8 cellular contexts compared by ENCODE assay signal in genomic region chr2:108650465-108650864, GRCh38.
A peak's percentile ranks its signal among the peaks of the same experiment; 100 is the strongest.
DNase-seq lines count a peak whose midpoint lies in the region; ATAC-seq and TF ChIP-seq lines count a peak whose summit lies in the region.
"Not testable (repeated sequence)": the region's sequence is repeated elsewhere in the genome, so short reads cannot be mapped to it uniquely, and the experiment has no call there.

No MANE protein-coding gene starts in this region.

- ATAC-seq in IMR-90 (ENCODE audit: low read depth); activated T-helper 17 cell treated with anti-CD3 and anti-CD28 coated beads, Interleukin-2, amount 50 U/mL, for 72 hours (replicated peaks); stimulated activated naive B cell treated with anti-CD40 and anti-IgM and Interleukin-4, amounts not matched to agents 10 μg/mL and 1 μg/mL and 100 μg/mL, for 72 hours (replicated peaks): not testable (repeated sequence)

- peaks cover 63% of the 10 kb centered on the region for H3K4me1 Mint-ChIP-seq in activated CD4-positive, alpha-beta memory T cell treated with anti-CD3 and anti-CD28 coated beads, Interleukin-2, amount 10 ng/mL, durations not matched to agents 7 days and 5 days
- peaks cover 55% of the 10 kb centered on the region for H3K4me1 Mint-ChIP-seq in activated T-helper 17 cell treated with anti-CD3 and anti-CD28 coated beads, Interleukin-2, amount 50 U/mL, for 72 hours
- H3K4me1 Mint-ChIP-seq in dendritic cell treated with granulocyte-macrophage colony-stimulating factor and Interleukin-4, amounts not matched to agents 40 ng/mL and 50 ng/mL, for 4 days (ENCODE audit: low read depth) = peaks cover 41% of the 10 kb centered on the region
- H3K4me1 Mint-ChIP-seq in neural crest cell = peaks cover 14% of the 10 kb centered on the region
- H3K4me1 Mint-ChIP-seq in stimulated activated naive B cell treated with anti-CD40 and anti-IgM and Interleukin-4, amounts not matched to agents 10 μg/mL and 1 μg/mL and 100 μg/mL, for 72 hours = peaks cover 18 to 30% of the 10 kb centered on the region in 2 donors

- not testable (repeated sequence) for H3K9ac ChIP-seq in IMR-90 (ENCODE audit: low read depth, low read length)

- H3K4ac ChIP-seq in IMR-90 (ENCODE audit: low read depth, low read length) = not testable (repeated sequence)

- not testable (repeated sequence) for H4K5ac ChIP-seq in IMR-90 (ENCODE audit: low read depth, low read length)

- H3K23ac ChIP-seq in IMR-90 (ENCODE audit: low read depth, low read length) = not testable (repeated sequence)

- H3K14ac ChIP-seq in IMR-90 (replicated peaks; ENCODE audit: low read depth, low read length) = not testable (repeated sequence)

- peak overlapping the region; percentile 39; the same call in 1 of the 2 replicates for H2AK5ac ChIP-seq in IMR-90 (ENCODE audit: low read depth, low read length)

- H3K4me2 ChIP-seq in IMR-90 (ENCODE audit: low read depth, low read length) = not testable (repeated sequence)

- H3K27ac Mint-ChIP-seq in activated CD4-positive, alpha-beta memory T cell treated with anti-CD3 and anti-CD28 coated beads, Interleukin-2, amount 10 ng/mL, durations not matched to agents 7 days and 5 days = peak overlapping the region; percentile 52
- peak overlapping the region; percentile 62 for H3K27ac Mint-ChIP-seq in activated T-helper 17 cell treated with anti-CD3 and anti-CD28 coated beads, Interleukin-2, amount 50 U/mL, for 72 hours
- H3K27ac Mint-ChIP-seq in dendritic cell treated with granulocyte-macrophage colony-stimulating factor and Interleukin-4, amounts not matched to agents 40 ng/mL and 50 ng/mL, for 4 days = peak overlapping the region; percentile 32
- peak overlapping the region; percentile 35 for H3K27ac Mint-ChIP-seq in neural crest cell (ENCODE audit: unreplicated experiment)
- peak overlapping the region; percentile 56 for H3K27ac Mint-ChIP-seq in stimulated activated naive B cell treated with anti-CD40 and anti-IgM and Interleukin-4, amounts not matched to agents 10 μg/mL and 1 μg/mL and 100 μg/mL, for 72 hours

- TF ChIP-seq POLR2A in IMR-90 (IDR thresholded peaks at IDR 0.05; ENCODE audit: low read depth, low read length) = not testable (repeated sequence)

- not testable (repeated sequence) for H3K18ac ChIP-seq in IMR-90 (ENCODE audit: low read depth, low read length)

- not testable (repeated sequence) for DNase-seq in IMR-90; activated CD4-positive, alpha-beta memory T cell treated with anti-CD3 and anti-CD28 coated beads, Interleukin-2, amount 10 ng/mL, durations not matched to agents 7 days and 5 days; neural crest cell (ENCODE audit: low read depth, low spot score); stimulated activated naive B cell treated with anti-CD40 and anti-IgM and Interleukin-4, amounts not matched to agents 10 μg/mL and 1 μg/mL and 100 μg/mL, for 72 hours

- H2BK20ac ChIP-seq in IMR-90 (ENCODE audit: low read depth, low read length) = not testable (repeated sequence)

- not testable (repeated sequence) for H2BK15ac ChIP-seq in IMR-90 (ENCODE audit: low read depth, low read length)

- H3K79me1 ChIP-seq in IMR-90 (ENCODE audit: low read depth in 1 of 2, low read length in 2 of 2) = peaks cover 6 to 12% of the 10 kb centered on the region in 2 experiments; a peak in 2 of 4 replicates

- H3K9me3 Mint-ChIP-seq in activated CD4-positive, alpha-beta memory T cell treated with anti-CD3 and anti-CD28 coated beads, Interleukin-2, amount 10 ng/mL, durations not matched to agents 7 days and 5 days = peaks cover 14% of the 10 kb centered on the region
- not testable (repeated sequence) for H3K9me3 Mint-ChIP-seq in activated T-helper 17 cell treated with anti-CD3 and anti-CD28 coated beads, Interleukin-2, amount 50 U/mL, for 72 hours; stimulated activated naive B cell treated with anti-CD40 and anti-IgM and Interleukin-4, amounts not matched to agents 10 μg/mL and 1 μg/mL and 100 μg/mL, for 72 hours
- H3K9me3 Mint-ChIP-seq in dendritic cell treated with granulocyte-macrophage colony-stimulating factor and Interleukin-4, amounts not matched to agents 40 ng/mL and 50 ng/mL, for 4 days = peaks cover 13% of the 10 kb centered on the region
- H3K9me3 Mint-ChIP-seq in neural crest cell = peaks cover 19% of the 10 kb centered on the region

- not testable (repeated sequence) for H3K27me3 Mint-ChIP-seq in activated CD4-positive, alpha-beta memory T cell treated with anti-CD3 and anti-CD28 coated beads, Interleukin-2, amount 10 ng/mL, durations not matched to agents 7 days and 5 days; activated T-helper 17 cell treated with anti-CD3 and anti-CD28 coated beads, Interleukin-2, amount 50 U/mL, for 72 hours; dendritic cell treated with granulocyte-macrophage colony-stimulating factor and Interleukin-4, amounts not matched to agents 40 ng/mL and 50 ng/mL, for 4 days; neural crest cell (ENCODE audit: low read depth); stimulated activated naive B cell treated with anti-CD40 and anti-IgM and Interleukin-4, amounts not matched to agents 10 μg/mL and 1 μg/mL and 100 μg/mL, for 72 hours

- POLR2A ChIA-PET in IMR-90 (lab: Charles Lee; ENCODE audit: unreplicated experiment); activated CD4-positive, alpha-beta memory T cell treated with anti-CD3 and anti-CD28 coated beads, Interleukin-2, amount 10 ng/mL, durations not matched to agents 7 days and 5 days (lab: Charles Lee): not testable (repeated sequence)

- intact Hi-C loops in IMR-90 (cut with micrococcal nuclease); dendritic cell treated with granulocyte-macrophage colony-stimulating factor and Interleukin-4, amounts not matched to agents 40 ng/mL and 50 ng/mL, for 4 days (cut with micrococcal nuclease): not testable (repeated sequence)

- not testable (repeated sequence) for H4K20me1 ChIP-seq in IMR-90 (ENCODE audit: insufficient read depth, low read length)

- H3K9me1 ChIP-seq in IMR-90 (ENCODE audit: insufficient read depth, low read length) = not testable (repeated sequence)

- not testable (repeated sequence) for H2BK5ac ChIP-seq in IMR-90 (ENCODE audit: low read depth, low read length, poor library complexity, severe bottlenecking)

- peak overlapping the region; percentile 8; the same call in 1 of the 2 replicates for H2BK120ac ChIP-seq in IMR-90 (ENCODE audit: low read depth, low read length)

- H3K4me1 ChIP-seq in IMR-90 (ENCODE audit: control insufficient read depth, insufficient read depth, low read length) = not testable (repeated sequence)

- CTCF ChIA-PET in IMR-90 (lab: Yijun Ruan, JAX) = not testable (repeated sequence)
- CTCF ChIA-PET in activated CD4-positive, alpha-beta memory T cell treated with anti-CD3 and anti-CD28 coated beads, Interleukin-2, amount 10 ng/mL, durations not matched to agents 7 days and 5 days (lab: Charles Lee) = interaction anchor here (0.7 to 1.1 kb wide), 3 partner anchors 9 to 15 kb away, joined by 3 to 5 read pairs (median 4); no protein-coding TSS in a partner anchor

- not testable (repeated sequence) for H3K56ac ChIP-seq in IMR-90 (ENCODE audit: extremely low read depth, insufficient read depth, low read length)

- TF ChIP-seq RAD21 in IMR-90 (IDR thresholded peaks at IDR 0.05; ENCODE audit: low read length) = not testable (repeated sequence)

- not testable (repeated sequence) for H3K9me3 ChIP-seq in IMR-90 (ENCODE audit: control insufficient read depth, insufficient read depth, low read length)

- H3K36me3 ChIP-seq in IMR-90 (ENCODE audit: control insufficient read depth, insufficient read depth, low read length) = not testable (repeated sequence)

- TF ChIP-seq CTCF in C4-2B (conservative IDR thresholded peaks at IDR 0.05); IMR-90 (conservative IDR thresholded peaks at IDR 0.05; ENCODE audit: low read depth, low read length); VCaP (conservative IDR thresholded peaks at IDR 0.05); neural crest cell (conservative IDR thresholded peaks at IDR 0.05): not testable (repeated sequence)

- peak overlapping the region; percentile 45 for H3K27ac ChIP-seq in C4-2B
- not testable (repeated sequence) for H3K27ac ChIP-seq in IMR-90 (ENCODE audit: insufficient read depth, low read length)
- peak overlapping the region; percentile 37; the same call in 1 of the 2 replicates for H3K27ac ChIP-seq in VCaP

- H4K91ac ChIP-seq in IMR-90 (ENCODE audit: insufficient read depth, low read depth, low read length) = not testable (repeated sequence)

- dilution Hi-C loops in IMR-90 (cut with HindIII; ENCODE audit: low sequenced_read_pairs, unreplicated experiment) = not testable (repeated sequence)

- H2AFZ ChIP-seq in IMR-90 (replicated peaks; ENCODE audit: low read length, poor library complexity) = not testable (repeated sequence)

- H3K4me3 ChIP-seq in IMR-90 (ENCODE audit: insufficient read depth, low read depth, low read length) = not testable (repeated sequence)

- H3K36me3 Mint-ChIP-seq in activated CD4-positive, alpha-beta memory T cell treated with anti-CD3 and anti-CD28 coated beads, Interleukin-2, amount 10 ng/mL, durations not matched to agents 7 days and 5 days (ENCODE audit: low read depth) = peaks cover 37% of the 10 kb centered on the region
- H3K36me3 Mint-ChIP-seq in activated T-helper 17 cell treated with anti-CD3 and anti-CD28 coated beads, Interleukin-2, amount 50 U/mL, for 72 hours (ENCODE audit: low read depth) = peaks cover 34% of the 10 kb centered on the region
- peaks cover 25% of the 10 kb centered on the region for H3K36me3 Mint-ChIP-seq in dendritic cell treated with granulocyte-macrophage colony-stimulating factor and Interleukin-4, amounts not matched to agents 40 ng/mL and 50 ng/mL, for 4 days (ENCODE audit: low read depth)
- H3K36me3 Mint-ChIP-seq in neural crest cell (ENCODE audit: low read depth) = peaks cover 19% of the 10 kb centered on the region
- peaks cover 9 to 11% of the 10 kb centered on the region in 2 donors for H3K36me3 Mint-ChIP-seq in stimulated activated naive B cell treated with anti-CD40 and anti-IgM and Interleukin-4, amounts not matched to agents 10 μg/mL and 1 μg/mL and 100 μg/mL, for 72 hours

- BruUV-seq in IMR-90 (replicated peaks; lab: Mats Ljungman, UMichigan) = not testable (repeated sequence)

- H3K4me3 Mint-ChIP-seq in activated CD4-positive, alpha-beta memory T cell treated with anti-CD3 and anti-CD28 coated beads, Interleukin-2, amount 10 ng/mL, durations not matched to agents 7 days and 5 days; dendritic cell treated with granulocyte-macrophage colony-stimulating factor and Interleukin-4, amounts not matched to agents 40 ng/mL and 50 ng/mL, for 4 days; neural crest cell; stimulated activated naive B cell treated with anti-CD40 and anti-IgM and Interleukin-4, amounts not matched to agents 10 μg/mL and 1 μg/mL and 100 μg/mL, for 72 hours: not testable (repeated sequence)
- H3K4me3 Mint-ChIP-seq in activated T-helper 17 cell treated with anti-CD3 and anti-CD28 coated beads, Interleukin-2, amount 50 U/mL, for 72 hours = peak overlapping the region; percentile 62

- in situ Hi-C loops in IMR-90 (cut with MboI; ENCODE audit: low sequenced_read_pairs) = not testable (repeated sequence)

- WGBS in IMR-90 (ENCODE audit: extremely low coverage in 2 of 2, insufficient read length in 1 of 2), 2 experiments = no CpG with 5 or more reads among the region's 8 CpGs

- H4K8ac ChIP-seq in IMR-90 (ENCODE audit: low read depth in 2 of 2, low read length in 2 of 2) = not testable (repeated sequence)

- not testable (repeated sequence) for H3K27me3 ChIP-seq in IMR-90 (ENCODE audit: control insufficient read depth, insufficient read depth, low read length)

- H2AK9ac ChIP-seq in IMR-90 (replicated peaks; ENCODE audit: low read depth, low read length, poor library complexity) = not testable (repeated sequence)
